Comparison of ENCODE assay signal across 10 cellular contexts in the genomic region with DNA sequence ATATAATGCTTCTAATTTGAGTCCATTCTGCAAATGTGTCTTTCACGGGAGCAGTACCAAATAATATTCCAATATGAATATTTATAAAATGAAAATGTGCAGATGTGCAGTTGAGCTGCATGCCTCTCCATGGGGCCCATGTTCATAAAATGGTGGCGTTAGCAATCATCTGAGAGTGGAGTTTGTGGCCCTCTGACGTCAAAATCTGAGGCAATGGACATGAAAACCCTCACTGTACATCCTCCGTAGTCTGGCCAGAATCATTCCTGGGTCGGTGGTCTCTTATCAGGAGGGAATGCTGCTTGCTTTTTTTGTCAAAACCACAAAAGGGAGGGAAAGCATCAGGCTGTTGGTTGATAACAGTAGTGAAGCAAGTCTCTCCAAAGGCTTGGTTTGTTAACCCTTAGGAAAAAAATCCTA. TPM values are rescaled to one million over a fixed set of nuclear protein-coding genes. Genes with fewer than 3 reads are reported as not detected.
A peak's percentile ranks its signal among the peaks of the same experiment; 100 is the strongest.
DNase-seq lines count a peak whose midpoint lies in the region; ATAC-seq and TF ChIP-seq lines count a peak whose summit lies in the region.
"Not testable (repeated sequence)": the region's sequence is repeated elsewhere in the genome, so short reads cannot be mapped to it uniquely, and the experiment has no call there.
"Had no signal": no experiment of that assay in that cellular context is flagged by ENCODE, and none has a peak within 500 bp of the region (broad histone marks: within the 10 kb centered on the region; RNA-seq: fewer than 3 reads in every experiment).

No MANE protein-coding gene starts in this region.

- not testable (repeated sequence) for H3K9me3 Mint-ChIP-seq in activated CD4-positive, alpha-beta T cell treated with anti-CD3 and anti-CD28 coated beads, Interleukin-2, amount 10 ng/mL, durations not matched to agents 24 days and 14 days; brain; immature natural killer cell; natural killer cell treated with Interleukin-12 subunit alpha and Interleukin-12 subunit beta and Interleukin-15 and Interleukin-18, amount 100 ng/mL, for 72 hours; stimulated activated naive CD8-positive, alpha-beta T cell treated with anti-CD3 and anti-CD28 coated beads, Interleukin-15, Interleukin-2, amounts not matched to agents 100 ng/mL and 50 ng/mL, for 24 hours

- peak overlapping the region; percentile 83 for H3K4me3 Mint-ChIP-seq in activated CD4-positive, alpha-beta T cell treated with anti-CD3 and anti-CD28 coated beads, Interleukin-2, amount 10 ng/mL, durations not matched to agents 24 days and 14 days
- not testable (repeated sequence) for H3K4me3 Mint-ChIP-seq in brain
- H3K4me3 Mint-ChIP-seq in immature natural killer cell = peak overlapping the region; percentile 89 to 97 (median 95)
- peak overlapping the region; percentile 85 for H3K4me3 Mint-ChIP-seq in natural killer cell treated with Interleukin-12 subunit alpha and Interleukin-12 subunit beta and Interleukin-15 and Interleukin-18, amount 100 ng/mL, for 72 hours
- H3K4me3 Mint-ChIP-seq in stimulated activated naive CD8-positive, alpha-beta T cell treated with anti-CD3 and anti-CD28 coated beads, Interleukin-15, Interleukin-2, amounts not matched to agents 100 ng/mL and 50 ng/mL, for 24 hours = peak overlapping the region; percentile 90

- peaks cover 63% of the 10 kb centered on the region for H3K27me3 Mint-ChIP-seq in activated CD4-positive, alpha-beta T cell treated with anti-CD3 and anti-CD28 coated beads, Interleukin-2, amount 10 ng/mL, durations not matched to agents 24 days and 14 days
- H3K27me3 Mint-ChIP-seq in brain (peaks cover 15% of the 10 kb centered on the region), immature natural killer cell (ENCODE audit: low read depth in 3 of 3) (peaks cover 1 to 16% (median 4%) of the 10 kb centered on the region in 3 donors)
- not testable (repeated sequence) for H3K27me3 Mint-ChIP-seq in natural killer cell treated with Interleukin-12 subunit alpha and Interleukin-12 subunit beta and Interleukin-15 and Interleukin-18, amount 100 ng/mL, for 72 hours; stimulated activated naive CD8-positive, alpha-beta T cell treated with anti-CD3 and anti-CD28 coated beads, Interleukin-15, Interleukin-2, amounts not matched to agents 100 ng/mL and 50 ng/mL, for 24 hours

- peak; percentile 54 for DNase-seq in CMK (ENCODE audit: low read depth)
- peak; percentile 24 for DNase-seq in OCI-M2 (lab: John Stamatoyannopoulos, UW; ENCODE audit: unreplicated experiment)
- peak; percentile 48 for DNase-seq in activated CD4-positive, alpha-beta T cell treated with anti-CD3 and anti-CD28 coated beads, Interleukin-2, amount 10 ng/mL, durations not matched to agents 24 days and 14 days
- DNase-seq in immature natural killer cell; natural killer cell treated with Interleukin-12 subunit alpha and Interleukin-12 subunit beta and Interleukin-15 and Interleukin-18, amount 100 ng/mL, for 72 hours (ENCODE audit: low spot score): not testable (repeated sequence)

- intact Hi-C loops in activated CD4-positive, alpha-beta T cell treated with anti-CD3 and anti-CD28 coated beads, Interleukin-2, amount 10 ng/mL, durations not matched to agents 24 days and 14 days (cut with micrococcal nuclease) = not testable (repeated sequence)

- H3K27ac Mint-ChIP-seq in activated CD4-positive, alpha-beta T cell treated with anti-CD3 and anti-CD28 coated beads, Interleukin-2, amount 10 ng/mL, durations not matched to agents 24 days and 14 days; natural killer cell treated with Interleukin-12 subunit alpha and Interleukin-12 subunit beta and Interleukin-15 and Interleukin-18, amount 100 ng/mL, for 72 hours; stimulated activated naive CD8-positive, alpha-beta T cell treated with anti-CD3 and anti-CD28 coated beads, Interleukin-15, Interleukin-2, amounts not matched to agents 100 ng/mL and 50 ng/mL, for 24 hours: not testable (repeated sequence)
- H3K27ac Mint-ChIP-seq in brain (peak overlapping the region; percentile 55 to 92 (median 81)), immature natural killer cell (peak overlapping the region in 2 of 6 donors; percentile 60 to 93)

- H3K4me1 Mint-ChIP-seq in activated CD4-positive, alpha-beta T cell treated with anti-CD3 and anti-CD28 coated beads, Interleukin-2, amount 10 ng/mL, durations not matched to agents 24 days and 14 days = peaks cover 22% of the 10 kb centered on the region
- H3K4me1 Mint-ChIP-seq in brain (peaks cover 38% of the 10 kb centered on the region), immature natural killer cell (peaks cover 35 to 40% of the 10 kb centered on the region in 2 donors)
- peaks cover 16 to 23% of the 10 kb centered on the region in 2 donors for H3K4me1 Mint-ChIP-seq in natural killer cell treated with Interleukin-12 subunit alpha and Interleukin-12 subunit beta and Interleukin-15 and Interleukin-18, amount 100 ng/mL, for 72 hours (ENCODE audit: low read depth in 2 of 2)
- peaks cover 35% of the 10 kb centered on the region for H3K4me1 Mint-ChIP-seq in stimulated activated naive CD8-positive, alpha-beta T cell treated with anti-CD3 and anti-CD28 coated beads, Interleukin-15, Interleukin-2, amounts not matched to agents 100 ng/mL and 50 ng/mL, for 24 hours (ENCODE audit: low read depth)

- TF ChIP-seq CTCF in brain (conservative IDR thresholded peaks at IDR 0.05) = not testable (repeated sequence)

- not testable (repeated sequence) for H3K36me3 Mint-ChIP-seq in activated CD4-positive, alpha-beta T cell treated with anti-CD3 and anti-CD28 coated beads, Interleukin-2, amount 10 ng/mL, durations not matched to agents 24 days and 14 days (ENCODE audit: low read depth); brain; immature natural killer cell; natural killer cell treated with Interleukin-12 subunit alpha and Interleukin-12 subunit beta and Interleukin-15 and Interleukin-18, amount 100 ng/mL, for 72 hours; stimulated activated naive CD8-positive, alpha-beta T cell treated with anti-CD3 and anti-CD28 coated beads, Interleukin-15, Interleukin-2, amounts not matched to agents 100 ng/mL and 50 ng/mL, for 24 hours (ENCODE audit: low read depth)

- not testable (repeated sequence) for ATAC-seq in natural killer cell treated with Interleukin-12 subunit alpha and Interleukin-12 subunit beta and Interleukin-15 and Interleukin-18, amount 100 ng/mL, for 72 hours

RNA-seq across cellular contexts. Expression of a gene that starts 5.2 kb away (rescaled TPM):
- 1,962 and 2,189 TPM in 2 replicates for total RNA-seq in activated CD4-positive, alpha-beta T cell treated with anti-CD3 and anti-CD28 coated beads, Interleukin-2, amount 10 ng/mL, durations not matched to agents 24 days and 14 days
- polyA plus RNA-seq in brain (ENCODE audit: insufficient read depth, low read depth, low replicate concordance) = not detected
- polyA plus RNA-seq in immature natural killer cell = 10 to 100 TPM in 1 of 3 donors, not detected in 2; 28.1 TPM
- total RNA-seq in natural killer cell treated with Interleukin-12 subunit alpha and Interleukin-12 subunit beta and Interleukin-15 and Interleukin-18, amount 100 ng/mL, for 72 hours = 1,000 to 10,000 TPM; 1,591 to 3,879 TPM
- total RNA-seq: LHCN-M2 had no signal
- polyA plus RNA-seq: BJ; CD4-positive, alpha-beta memory T cell had no signal

RNA-seq across cellular contexts. Expression of a gene that starts 31.2 kb away (rescaled TPM):
- 23.4 and 27.0 TPM in 2 replicates for total RNA-seq in activated CD4-positive, alpha-beta T cell treated with anti-CD3 and anti-CD28 coated beads, Interleukin-2, amount 10 ng/mL, durations not matched to agents 24 days and 14 days
- 29.1 TPM for polyA plus RNA-seq in brain (ENCODE audit: insufficient read depth, low read depth, low replicate concordance)
- polyA plus RNA-seq in immature natural killer cell = 1 to 10 TPM in 2 of 3 donors, under 1 TPM in 1; 0.35 to 6.5 (median 5.4) TPM
- 10 to 100 TPM; 21.0 to 29.3 TPM for total RNA-seq in natural killer cell treated with Interleukin-12 subunit alpha and Interleukin-12 subunit beta and Interleukin-15 and Interleukin-18, amount 100 ng/mL, for 72 hours
